Comparison of ENCODE assay signal across 25 cellular contexts in the genomic region with DNA sequence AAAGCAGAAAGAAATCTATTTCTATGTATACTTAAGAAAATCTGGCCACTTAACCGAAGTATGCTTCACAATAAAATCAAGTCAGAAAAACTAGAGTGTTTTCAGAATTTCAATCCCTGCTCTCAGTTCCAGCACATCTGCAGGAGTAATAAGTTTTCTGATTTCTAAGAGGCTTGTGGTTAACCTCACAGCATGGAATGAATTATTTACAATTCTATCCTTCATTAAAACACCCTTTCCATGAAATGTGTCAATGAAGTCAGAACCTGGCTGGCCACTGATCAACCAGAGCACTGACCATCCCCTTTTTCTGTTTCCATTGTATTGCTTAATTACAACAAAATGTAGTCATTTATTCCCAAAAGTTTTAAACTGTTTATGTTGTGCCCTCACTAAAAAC.
DNase-seq lines count a peak whose midpoint lies in the region; ATAC-seq and TF ChIP-seq lines count a peak whose summit lies in the region.
"Had no signal": no experiment of that assay in that cellular context is flagged by ENCODE, and none has a peak within 500 bp of the region (broad histone marks: within the 10 kb centered on the region; RNA-seq: fewer than 3 reads in every experiment).

No MANE protein-coding gene starts in this region.

- H3K4me3 ChIP-seq in IMR-90 (ENCODE audit: insufficient read depth, low read depth, low read length) (no peak overlapping the region), retinal pigment epithelial cell (ENCODE audit: low read length) (no peak overlapping the region), spleen (no peak overlapping the region), left lung (no peak overlapping the region)
- H3K4me3 ChIP-seq: BLaER1, dorsolateral prefrontal cortex, testis had no signal

- peak; percentile 27 for DNase-seq in EL
- peak; percentile 17 for DNase-seq in IMR-90
- peak; percentile 22 for DNase-seq in epidermal melanocyte (ENCODE audit: insufficient read length, low spot score)
- peak; percentile 36 for DNase-seq in retinal pigment epithelial cell (ENCODE audit: low read depth)
- DNase-seq in spleen, result no peak
- no peak for DNase-seq in retina
- no peak for DNase-seq in left lung
- DNase-seq in activated T-cell treated with anti-CD3 and anti-CD28 coated beads, Interleukin-2, amount 50 U/mL, for 24 hours, result no peak
- DNase-seq: activated CD4-positive, alpha-beta memory T cell treated with anti-CD3 and anti-CD28 coated beads for 36 hours; activated T-cell treated with anti-CD3 and anti-CD28 coated beads, Interleukin-2, amount 50 U/mL, for 1 hour; dorsolateral prefrontal cortex; GF-D8; GOT3; islet precursor cell; mesendoderm; NCI-H2081 treated with DMSO at 0.1 percent for 48 hours; NCI-H510A treated with DMSO at 0.1 percent for 48 hours; posterior cingulate gyrus; testis; WERI-Rb-1 had no signal

- no peak for TF ChIP-seq CTCF in IMR-90 (conservative IDR thresholded peaks at IDR 0.05; ENCODE audit: low read depth, low read length)
- TF ChIP-seq CTCF in retinal pigment epithelial cell (conservative IDR thresholded peaks at IDR 0.05; ENCODE audit: low read depth, low read length), result no peak
- TF ChIP-seq CTCF in spleen (IDR thresholded peaks at IDR 0.05 in 8 of 11, conservative IDR thresholded peaks at IDR 0.05 in 3 of 11), result no peak
- no peak for TF ChIP-seq CTCF in left lung (IDR thresholded peaks at IDR 0.05)

- no peak overlapping the region for H2BK15ac ChIP-seq in IMR-90 (ENCODE audit: low read depth, low read length)

- H3K4me1 ChIP-seq in IMR-90 (ENCODE audit: control insufficient read depth, insufficient read depth, low read length) (0 out of 2 replicates have a peak, but pooled peaks cover 2% of the 10 kb centered on the region), spleen (no peaks in the 10 kb centered on the region), left lung (no peaks in the 10 kb centered on the region)
- H3K4me1 ChIP-seq: BLaER1, testis had no signal

- ATAC-seq in IMR-90 (ENCODE audit: low read depth), result no peak
- ATAC-seq in left lung, result no peak
- ATAC-seq: esophagus mucosa, Right ventricle myocardium inferior had no signal

- POLR2A ChIA-PET in IMR-90 (lab: Charles Lee; ENCODE audit: unreplicated experiment), result no interaction called here

- CTCF ChIA-PET in IMR-90 (lab: Yijun Ruan, JAX), result no interaction called here

- no peaks in the 10 kb centered on the region for H3K9me1 ChIP-seq in IMR-90 (ENCODE audit: insufficient read depth, low read length)

- H3K27ac ChIP-seq in IMR-90 (ENCODE audit: insufficient read depth, low read length) (no peak overlapping the region), spleen (no peak overlapping the region), left lung (no peak overlapping the region)
- H3K27ac ChIP-seq: BLaER1, dorsolateral prefrontal cortex, testis, WERI-Rb-1 had no signal

- no peaks in the 10 kb centered on the region for H3K36me3 ChIP-seq in IMR-90 (ENCODE audit: control insufficient read depth, insufficient read depth, low read length)
- no peaks in the 10 kb centered on the region for H3K36me3 ChIP-seq in spleen
- H3K36me3 ChIP-seq in left lung, result no peaks in the 10 kb centered on the region
- H3K36me3 ChIP-seq: BLaER1, WERI-Rb-1 had no signal

- H2BK5ac ChIP-seq in IMR-90 (ENCODE audit: low read depth, low read length, poor library complexity, severe bottlenecking), result peak overlapping the region; percentile 50

- no peaks in the 10 kb centered on the region for H3K4me1 Mint-ChIP-seq in activated T-cell treated with anti-CD3 and anti-CD28 coated beads, Interleukin-2, amount 50 U/mL, for 24 hours (ENCODE audit: low read depth)
- H3K4me1 Mint-ChIP-seq: activated naive CD4-positive, alpha-beta T cell treated with anti-CD3 and anti-CD28 coated beads, Interleukin-2, amount 50 U/mL, for 24 hours; nephron had no signal

- H2AK9ac ChIP-seq in IMR-90 (replicated peaks; ENCODE audit: low read depth, low read length, poor library complexity), result no peak overlapping the region

- H3K27me3 ChIP-seq in IMR-90 (ENCODE audit: control insufficient read depth, insufficient read depth, low read length) (no peaks in the 10 kb centered on the region), spleen (replicated peaks in 1 of 7) (no peaks in the 10 kb centered on the region), left lung (no peaks in the 10 kb centered on the region)
- H3K27me3 ChIP-seq: BLaER1, dorsolateral prefrontal cortex, testis had no signal

- peak overlapping the region; percentile 75; the same call in 1 of the 2 replicates for H3K18ac ChIP-seq in IMR-90 (ENCODE audit: low read depth, low read length)

- no peak for TF ChIP-seq POLR2A in IMR-90 (IDR thresholded peaks at IDR 0.05; ENCODE audit: low read depth, low read length)
- TF ChIP-seq POLR2A in spleen (IDR thresholded peaks at IDR 0.05), result no peak

- H3K27ac Mint-ChIP-seq in activated T-cell treated with anti-CD3 and anti-CD28 coated beads, Interleukin-2, amount 50 U/mL, for 24 hours, result no peak overlapping the region
- H3K27ac Mint-ChIP-seq: activated CD4-positive, alpha-beta memory T cell treated with anti-CD3 and anti-CD28 coated beads for 36 hours; activated naive CD4-positive, alpha-beta T cell treated with anti-CD3 and anti-CD28 coated beads, Interleukin-2, amount 50 U/mL, for 24 hours; nephron had no signal

- peak overlapping the region; percentile 75; the same call in 1 of the 2 replicates for H3K14ac ChIP-seq in IMR-90 (replicated peaks; ENCODE audit: low read depth, low read length)

- intact Hi-C loops in IMR-90 (cut with micrococcal nuclease) (no loop called here), spleen (cut with DNase I; ENCODE audit: low total_unique reads) (no loop called here), left lung (cut with DNase I) (no loop called here)

- H4K20me1 ChIP-seq in IMR-90 (ENCODE audit: insufficient read depth, low read length), result no peaks in the 10 kb centered on the region
- H4K20me1 ChIP-seq: BLaER1 had no signal

- no peaks in the 10 kb centered on the region for H3K79me1 ChIP-seq in IMR-90 (ENCODE audit: low read depth in 1 of 2, low read length in 2 of 2)

- H4K5ac ChIP-seq in IMR-90 (ENCODE audit: low read depth, low read length), result no peak overlapping the region

- no peak overlapping the region for H3K4me3 Mint-ChIP-seq in activated T-cell treated with anti-CD3 and anti-CD28 coated beads, Interleukin-2, amount 50 U/mL, for 24 hours
- H3K4me3 Mint-ChIP-seq: activated CD4-positive, alpha-beta memory T cell treated with anti-CD3 and anti-CD28 coated beads for 36 hours; activated naive CD4-positive, alpha-beta T cell treated with anti-CD3 and anti-CD28 coated beads, Interleukin-2, amount 50 U/mL, for 24 hours; nephron had no signal

- no peak overlapping the region for H2AFZ ChIP-seq in IMR-90 (replicated peaks; ENCODE audit: low read length, poor library complexity)

- no peak overlapping the region for H3K9ac ChIP-seq in IMR-90 (ENCODE audit: low read depth, low read length)
- H3K9ac ChIP-seq: BLaER1 had no signal

- peak overlapping the region in 1 of 2 experiments; percentile 53; a peak in 2 of 4 replicates for H4K8ac ChIP-seq in IMR-90 (ENCODE audit: low read depth in 2 of 2, low read length in 2 of 2)

- dilution Hi-C loops in IMR-90 (cut with HindIII; ENCODE audit: low sequenced_read_pairs, unreplicated experiment), result no loop called here

- no peak overlapping the region for H3K4me2 ChIP-seq in IMR-90 (ENCODE audit: low read depth, low read length)
- H3K4me2 ChIP-seq: BLaER1 had no signal

- peak overlapping the region; percentile 76; the same call in 1 of the 2 replicates for H3K4ac ChIP-seq in IMR-90 (ENCODE audit: low read depth, low read length)

- peaks cover 6% of the 10 kb centered on the region for H3K9me3 Mint-ChIP-seq in activated T-cell treated with anti-CD3 and anti-CD28 coated beads, Interleukin-2, amount 50 U/mL, for 24 hours
- H3K9me3 Mint-ChIP-seq: nephron had no signal

- no TSS peak for BruUV-seq in IMR-90 (replicated peaks; lab: Mats Ljungman, UMichigan)

- in situ Hi-C loops in IMR-90 (cut with MboI; ENCODE audit: low sequenced_read_pairs), result no loop called here

- H2BK20ac ChIP-seq in IMR-90 (ENCODE audit: low read depth, low read length), result peak overlapping the region; percentile 93; the same call in 1 of the 2 replicates

- H3K36me3 Mint-ChIP-seq in activated T-cell treated with anti-CD3 and anti-CD28 coated beads, Interleukin-2, amount 50 U/mL, for 24 hours (ENCODE audit: low read depth), result no peaks in the 10 kb centered on the region
- H3K36me3 Mint-ChIP-seq: activated CD4-positive, alpha-beta memory T cell treated with anti-CD3 and anti-CD28 coated beads for 36 hours; activated naive CD4-positive, alpha-beta T cell treated with anti-CD3 and anti-CD28 coated beads, Interleukin-2, amount 50 U/mL, for 24 hours had no signal

- no peak overlapping the region for H4K91ac ChIP-seq in IMR-90 (ENCODE audit: insufficient read depth, low read depth, low read length)

- no peak for TF ChIP-seq RAD21 in IMR-90 (IDR thresholded peaks at IDR 0.05; ENCODE audit: low read length)

- H3K56ac ChIP-seq in IMR-90 (ENCODE audit: extremely low read depth, insufficient read depth, low read length), result no peak overlapping the region

- no CpG with 5 or more reads among the region's 1 CpG for WGBS in IMR-90 (ENCODE audit: extremely low coverage in 2 of 2, insufficient read length in 1 of 2), 2 experiments
- 75 to 98% (median 92%) methylated on average over 1 of the region's 1 CpG for WGBS in spleen, 5 donors

- no peak overlapping the region for H2AK5ac ChIP-seq in IMR-90 (ENCODE audit: low read depth, low read length)

- H3K9me3 ChIP-seq in IMR-90 (ENCODE audit: control insufficient read depth, insufficient read depth, low read length) (no peaks in the 10 kb centered on the region), spleen (no peaks in the 10 kb centered on the region), left lung (no peaks in the 10 kb centered on the region)
- H3K9me3 ChIP-seq: BLaER1, testis had no signal

- H3K27me3 Mint-ChIP-seq in activated T-cell treated with anti-CD3 and anti-CD28 coated beads, Interleukin-2, amount 50 U/mL, for 24 hours, result no peaks in the 10 kb centered on the region
- H3K27me3 Mint-ChIP-seq: activated CD4-positive, alpha-beta memory T cell treated with anti-CD3 and anti-CD28 coated beads for 36 hours; activated naive CD4-positive, alpha-beta T cell treated with anti-CD3 and anti-CD28 coated beads, Interleukin-2, amount 50 U/mL, for 24 hours had no signal

- no peak overlapping the region for H3K23ac ChIP-seq in IMR-90 (ENCODE audit: low read depth, low read length)

- H2BK120ac ChIP-seq in IMR-90 (ENCODE audit: low read depth, low read length), result peak overlapping the region; percentile 76; the same call in 1 of the 2 replicates

TF ChIP-seq in IMR-90, 13 proteins besides CTCF, POLR2A, EP300 and RAD21 (continues in another document):
- TF ChIP-seq SMC3 (IDR thresholded peaks at IDR 0.05; ENCODE audit: low read depth, low read length), result no peak
- no peak for TF ChIP-seq MXI1 (IDR thresholded peaks at IDR 0.05; ENCODE audit: borderline replicate concordance, low read depth, low read length)

Comparison
In these comparisons a context has a peak if more than half of its experiments do, and no peak if none do; other contexts are left out.
1. DNase-seq: peak in EL (single experiment), IMR-90 (single experiment), epidermal melanocyte (single experiment) and retinal pigment epithelial cell (single experiment); none in spleen (single experiment), retina (single experiment), left lung (0 of 2) and activated T-cell treated with anti-CD3 and anti-CD28 coated beads, Interleukin-2, amount 50 U/mL, for 24 hours (single experiment).